ENCODE assay signal across 1 cellular context in the genomic region with DNA sequence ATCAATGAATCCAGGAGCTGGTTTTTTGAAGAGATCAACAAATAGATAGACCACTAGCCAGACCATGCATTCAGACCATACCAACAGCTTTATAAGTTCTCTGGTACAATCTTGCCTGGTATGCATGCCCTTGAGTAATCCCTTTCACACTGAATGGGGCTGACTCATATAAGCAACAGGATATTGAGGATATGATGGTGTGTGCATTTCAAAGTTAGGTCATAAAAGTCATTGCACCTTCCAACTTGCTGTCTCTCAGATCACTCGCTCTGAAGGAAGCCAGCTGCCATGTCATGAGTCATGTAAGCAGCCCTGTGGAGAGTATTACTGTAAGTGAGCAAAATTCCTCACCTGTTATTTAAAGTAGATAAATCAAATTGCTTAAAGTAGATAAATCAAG.
TF ChIP-seq lines count a peak whose summit lies in the region.

No MANE protein-coding gene starts in this region.

TF ChIP-seq in HepG2, 621 proteins besides CTCF, POLR2A, EP300 and RAD21 (continued from another document and continues in another):
- no peak for TF ChIP-seq HOXA5 (CRISPR knock-in tag; IDR thresholded peaks at IDR 0.05)
- TF ChIP-seq MEIS2 (CRISPR knock-in tag; IDR thresholded peaks at IDR 0.05) = no peak
- no peak for TF ChIP-seq DPF2 (CRISPR knock-in tag; IDR thresholded peaks at IDR 0.05; ENCODE audit: borderline replicate concordance, low read depth)
- no peak for TF ChIP-seq KLF6 (CRISPR knock-in tag; IDR thresholded peaks at IDR 0.05)
- TF ChIP-seq ZNF605 (CRISPR knock-in tag; IDR thresholded peaks at IDR 0.05) = no peak
- TF ChIP-seq ZNF207 (IDR thresholded peaks at IDR 0.05; ENCODE audit: borderline replicate concordance) = no peak
- no peak for TF ChIP-seq SMARCC2 (IDR thresholded peaks at IDR 0.05)
- TF ChIP-seq ZMAT3 (CRISPR knock-in tag; conservative IDR thresholded peaks at IDR 0.05) = no peak
- TF ChIP-seq SOX13 (IDR thresholded peaks at IDR 0.05) = no peak
- peak in 1 of 2 experiments; percentile 42; a peak in 1 of 4 replicates for TF ChIP-seq SOX13 (CRISPR knock-in tag; conservative IDR thresholded peaks at IDR 0.05 in 1 of 2, IDR thresholded peaks at IDR 0.05 in 1 of 2)
- no peak for TF ChIP-seq TAF1 (CRISPR knock-in tag; IDR thresholded peaks at IDR 0.05)
- TF ChIP-seq, protein P1, sequence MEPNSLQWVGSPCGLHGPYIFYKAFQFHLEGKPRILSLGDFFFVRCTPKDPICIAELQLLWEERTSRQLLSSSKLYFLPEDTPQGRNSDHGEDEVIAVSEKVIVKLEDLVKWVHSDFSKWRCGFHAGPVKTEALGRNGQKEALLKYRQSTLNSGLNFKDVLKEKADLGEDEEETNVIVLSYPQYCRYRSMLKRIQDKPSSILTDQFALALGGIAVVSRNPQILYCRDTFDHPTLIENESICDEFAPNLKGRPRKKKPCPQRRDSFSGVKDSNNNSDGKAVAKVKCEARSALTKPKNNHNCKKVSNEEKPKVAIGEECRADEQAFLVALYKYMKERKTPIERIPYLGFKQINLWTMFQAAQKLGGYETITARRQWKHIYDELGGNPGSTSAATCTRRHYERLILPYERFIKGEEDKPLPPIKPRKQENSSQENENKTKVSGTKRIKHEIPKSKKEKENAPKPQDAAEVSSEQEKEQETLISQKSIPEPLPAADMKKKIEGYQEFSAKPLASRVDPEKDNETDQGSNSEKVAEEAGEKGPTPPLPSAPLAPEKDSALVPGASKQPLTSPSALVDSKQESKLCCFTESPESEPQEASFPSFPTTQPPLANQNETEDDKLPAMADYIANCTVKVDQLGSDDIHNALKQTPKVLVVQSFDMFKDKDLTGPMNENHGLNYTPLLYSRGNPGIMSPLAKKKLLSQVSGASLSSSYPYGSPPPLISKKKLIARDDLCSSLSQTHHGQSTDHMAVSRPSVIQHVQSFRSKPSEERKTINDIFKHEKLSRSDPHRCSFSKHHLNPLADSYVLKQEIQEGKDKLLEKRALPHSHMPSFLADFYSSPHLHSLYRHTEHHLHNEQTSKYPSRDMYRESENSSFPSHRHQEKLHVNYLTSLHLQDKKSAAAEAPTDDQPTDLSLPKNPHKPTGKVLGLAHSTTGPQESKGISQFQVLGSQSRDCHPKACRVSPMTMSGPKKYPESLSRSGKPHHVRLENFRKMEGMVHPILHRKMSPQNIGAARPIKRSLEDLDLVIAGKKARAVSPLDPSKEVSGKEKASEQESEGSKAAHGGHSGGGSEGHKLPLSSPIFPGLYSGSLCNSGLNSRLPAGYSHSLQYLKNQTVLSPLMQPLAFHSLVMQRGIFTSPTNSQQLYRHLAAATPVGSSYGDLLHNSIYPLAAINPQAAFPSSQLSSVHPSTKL (CRISPR knock-in tag; IDR thresholded peaks at IDR 0.05) = peak; percentile 84
- no peak for TF ChIP-seq NR1H2 (CRISPR knock-in tag; IDR thresholded peaks at IDR 0.05; ENCODE audit: borderline replicate concordance, low read depth)
- no peak for TF ChIP-seq ZNF670 (CRISPR knock-in tag; IDR thresholded peaks at IDR 0.05; ENCODE audit: borderline replicate concordance)
- TF ChIP-seq AHR (CRISPR knock-in tag; IDR thresholded peaks at IDR 0.05) = no peak
- no peak for TF ChIP-seq ARNT (IDR thresholded peaks at IDR 0.05)
- TF ChIP-seq SRSF1 (optimal IDR thresholded peaks at IDR 0.05; ENCODE audit: low read depth, low read length) = no peak
- TF ChIP-seq ZNF354B (CRISPR knock-in tag; IDR thresholded peaks at IDR 0.05) = no peak
- TF ChIP-seq, protein P2, sequence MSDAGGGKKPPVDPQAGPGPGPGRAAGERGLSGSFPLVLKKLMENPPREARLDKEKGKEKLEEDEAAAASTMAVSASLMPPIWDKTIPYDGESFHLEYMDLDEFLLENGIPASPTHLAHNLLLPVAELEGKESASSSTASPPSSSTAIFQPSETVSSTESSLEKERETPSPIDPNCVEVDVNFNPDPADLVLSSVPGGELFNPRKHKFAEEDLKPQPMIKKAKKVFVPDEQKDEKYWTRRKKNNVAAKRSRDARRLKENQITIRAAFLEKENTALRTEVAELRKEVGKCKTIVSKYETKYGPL (CRISPR knock-in tag; IDR thresholded peaks at IDR 0.05) = no peak
- TF ChIP-seq MTF2 (CRISPR knock-in tag; IDR thresholded peaks at IDR 0.05; ENCODE audit: borderline replicate concordance) = no peak
- TF ChIP-seq ARNTL (CRISPR knock-in tag; IDR thresholded peaks at IDR 0.05) = no peak
- peak; percentile 32; the same call in 1 of the 2 replicates for TF ChIP-seq ZNF331 (CRISPR knock-in tag; IDR thresholded peaks at IDR 0.05)
- no peak for TF ChIP-seq ZSCAN9 (CRISPR knock-in tag; IDR thresholded peaks at IDR 0.05; ENCODE audit: borderline replicate concordance)
- no peak for TF ChIP-seq CENPX (CRISPR knock-in tag; IDR thresholded peaks at IDR 0.05)
- no peak for TF ChIP-seq GTF3A (CRISPR knock-in tag; conservative IDR thresholded peaks at IDR 0.05)
- no peak for TF ChIP-seq FIP1L1 (IDR thresholded peaks at IDR 0.05; ENCODE audit: borderline replicate concordance, insufficient read depth, low read depth, low read length)
- TF ChIP-seq, protein P3, sequence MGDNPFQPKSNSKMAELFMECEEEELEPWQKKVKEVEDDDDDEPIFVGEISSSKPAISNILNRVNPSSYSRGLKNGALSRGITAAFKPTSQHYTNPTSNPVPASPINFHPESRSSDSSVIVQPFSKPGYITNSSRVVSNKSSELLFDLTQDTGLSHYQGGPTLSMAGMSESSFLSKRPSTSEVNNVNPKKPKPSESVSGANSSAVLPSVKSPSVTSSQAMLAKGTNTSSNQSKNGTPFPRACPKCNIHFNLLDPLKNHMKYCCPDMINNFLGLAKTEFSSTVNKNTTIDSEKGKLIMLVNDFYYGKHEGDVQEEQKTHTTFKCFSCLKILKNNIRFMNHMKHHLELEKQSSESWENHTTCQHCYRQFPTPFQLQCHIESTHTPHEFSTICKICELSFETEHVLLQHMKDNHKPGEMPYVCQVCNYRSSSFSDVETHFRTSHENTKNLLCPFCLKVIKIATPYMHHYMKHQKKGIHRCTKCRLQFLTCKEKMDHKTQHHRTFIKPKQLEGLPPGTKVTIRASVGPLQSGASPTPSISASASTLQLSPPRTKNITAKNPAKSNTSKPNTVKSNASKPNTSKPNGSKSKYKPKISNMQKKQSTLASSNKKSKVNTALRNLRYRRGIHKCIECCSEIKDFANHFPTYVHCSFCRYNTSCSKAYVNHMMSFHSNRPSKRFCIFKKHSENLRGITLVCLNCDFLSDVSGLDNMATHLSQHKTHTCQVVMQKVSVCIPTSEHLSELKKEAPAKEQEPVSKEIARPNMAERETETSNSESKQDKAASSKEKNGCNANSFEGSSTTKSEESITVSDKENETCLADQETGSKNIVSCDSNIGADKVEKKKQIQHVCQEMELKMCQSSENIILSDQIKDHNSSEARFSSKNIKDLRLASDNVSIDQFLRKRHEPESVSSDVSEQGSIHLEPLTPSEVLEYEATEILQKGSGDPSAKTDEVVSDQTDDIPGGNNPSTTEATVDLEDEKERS (CRISPR knock-in tag; IDR thresholded peaks at IDR 0.05) = no peak
- TF ChIP-seq, protein P4, sequence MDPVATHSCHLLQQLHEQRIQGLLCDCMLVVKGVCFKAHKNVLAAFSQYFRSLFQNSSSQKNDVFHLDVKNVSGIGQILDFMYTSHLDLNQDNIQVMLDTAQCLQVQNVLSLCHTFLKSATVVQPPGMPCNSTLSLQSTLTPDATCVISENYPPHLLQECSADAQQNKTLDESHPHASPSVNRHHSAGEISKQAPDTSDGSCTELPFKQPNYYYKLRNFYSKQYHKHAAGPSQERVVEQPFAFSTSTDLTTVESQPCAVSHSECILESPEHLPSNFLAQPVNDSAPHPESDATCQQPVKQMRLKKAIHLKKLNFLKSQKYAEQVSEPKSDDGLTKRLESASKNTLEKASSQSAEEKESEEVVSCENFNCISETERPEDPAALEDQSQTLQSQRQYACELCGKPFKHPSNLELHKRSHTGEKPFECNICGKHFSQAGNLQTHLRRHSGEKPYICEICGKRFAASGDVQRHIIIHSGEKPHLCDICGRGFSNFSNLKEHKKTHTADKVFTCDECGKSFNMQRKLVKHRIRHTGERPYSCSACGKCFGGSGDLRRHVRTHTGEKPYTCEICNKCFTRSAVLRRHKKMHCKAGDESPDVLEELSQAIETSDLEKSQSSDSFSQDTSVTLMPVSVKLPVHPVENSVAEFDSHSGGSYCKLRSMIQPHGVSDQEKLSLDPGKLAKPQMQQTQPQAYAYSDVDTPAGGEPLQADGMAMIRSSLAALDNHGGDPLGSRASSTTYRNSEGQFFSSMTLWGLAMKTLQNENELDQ (CRISPR knock-in tag; IDR thresholded peaks at IDR 0.05; ENCODE audit: borderline replicate concordance) = no peak
- TF ChIP-seq MTA1 (CRISPR knock-in tag; IDR thresholded peaks at IDR 0.05; ENCODE audit: borderline replicate concordance) = no peak
- TF ChIP-seq, protein P5, sequence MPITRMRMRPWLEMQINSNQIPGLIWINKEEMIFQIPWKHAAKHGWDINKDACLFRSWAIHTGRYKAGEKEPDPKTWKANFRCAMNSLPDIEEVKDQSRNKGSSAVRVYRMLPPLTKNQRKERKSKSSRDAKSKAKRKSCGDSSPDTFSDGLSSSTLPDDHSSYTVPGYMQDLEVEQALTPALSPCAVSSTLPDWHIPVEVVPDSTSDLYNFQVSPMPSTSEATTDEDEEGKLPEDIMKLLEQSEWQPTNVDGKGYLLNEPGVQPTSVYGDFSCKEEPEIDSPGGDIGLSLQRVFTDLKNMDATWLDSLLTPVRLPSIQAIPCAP (CRISPR knock-in tag; IDR thresholded peaks at IDR 0.05; ENCODE audit: low read depth) = no peak
- TF ChIP-seq, protein P6, sequence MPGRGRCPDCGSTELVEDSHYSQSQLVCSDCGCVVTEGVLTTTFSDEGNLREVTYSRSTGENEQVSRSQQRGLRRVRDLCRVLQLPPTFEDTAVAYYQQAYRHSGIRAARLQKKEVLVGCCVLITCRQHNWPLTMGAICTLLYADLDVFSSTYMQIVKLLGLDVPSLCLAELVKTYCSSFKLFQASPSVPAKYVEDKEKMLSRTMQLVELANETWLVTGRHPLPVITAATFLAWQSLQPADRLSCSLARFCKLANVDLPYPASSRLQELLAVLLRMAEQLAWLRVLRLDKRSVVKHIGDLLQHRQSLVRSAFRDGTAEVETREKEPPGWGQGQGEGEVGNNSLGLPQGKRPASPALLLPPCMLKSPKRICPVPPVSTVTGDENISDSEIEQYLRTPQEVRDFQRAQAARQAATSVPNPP (CRISPR knock-in tag; IDR thresholded peaks at IDR 0.05) = no peak
- no peak for TF ChIP-seq KDM3A (CRISPR knock-in tag; IDR thresholded peaks at IDR 0.05; ENCODE audit: low read depth)
- TF ChIP-seq NCOA1 (CRISPR knock-in tag; IDR thresholded peaks at IDR 0.05) = no peak
- no peak for TF ChIP-seq ZNF383 (CRISPR knock-in tag; IDR thresholded peaks at IDR 0.05; ENCODE audit: borderline replicate concordance)
- TF ChIP-seq NCOA5 (CRISPR knock-in tag; IDR thresholded peaks at IDR 0.05) = no peak
- TF ChIP-seq SMAD9 (CRISPR knock-in tag; IDR thresholded peaks at IDR 0.05) = no peak
- TF ChIP-seq ZNF788 (CRISPR knock-in tag; IDR thresholded peaks at IDR 0.05; ENCODE audit: borderline replicate concordance) = no peak
- peak; percentile 77; the same call in 1 of the 2 replicates for TF ChIP-seq FOSL1 (CRISPR knock-in tag; IDR thresholded peaks at IDR 0.05; ENCODE audit: borderline replicate concordance)
- TF ChIP-seq NKX3-1 (CRISPR knock-in tag; IDR thresholded peaks at IDR 0.05) = no peak
- TF ChIP-seq ZNF33B (CRISPR knock-in tag; IDR thresholded peaks at IDR 0.05) = no peak
- no peak for TF ChIP-seq RFX5 (IDR thresholded peaks at IDR 0.05; ENCODE audit: low read depth, low read length)
- TF ChIP-seq PPARG (CRISPR knock-in tag; conservative IDR thresholded peaks at IDR 0.05) = no peak
- TF ChIP-seq STAG1 (CRISPR knock-in tag; IDR thresholded peaks at IDR 0.05) = no peak
- TF ChIP-seq, protein P7, sequence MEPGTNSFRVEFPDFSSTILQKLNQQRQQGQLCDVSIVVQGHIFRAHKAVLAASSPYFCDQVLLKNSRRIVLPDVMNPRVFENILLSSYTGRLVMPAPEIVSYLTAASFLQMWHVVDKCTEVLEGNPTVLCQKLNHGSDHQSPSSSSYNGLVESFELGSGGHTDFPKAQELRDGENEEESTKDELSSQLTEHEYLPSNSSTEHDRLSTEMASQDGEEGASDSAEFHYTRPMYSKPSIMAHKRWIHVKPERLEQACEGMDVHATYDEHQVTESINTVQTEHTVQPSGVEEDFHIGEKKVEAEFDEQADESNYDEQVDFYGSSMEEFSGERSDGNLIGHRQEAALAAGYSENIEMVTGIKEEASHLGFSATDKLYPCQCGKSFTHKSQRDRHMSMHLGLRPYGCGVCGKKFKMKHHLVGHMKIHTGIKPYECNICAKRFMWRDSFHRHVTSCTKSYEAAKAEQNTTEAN (CRISPR knock-in tag; conservative IDR thresholded peaks at IDR 0.05) = no peak
- TF ChIP-seq, protein P8, sequence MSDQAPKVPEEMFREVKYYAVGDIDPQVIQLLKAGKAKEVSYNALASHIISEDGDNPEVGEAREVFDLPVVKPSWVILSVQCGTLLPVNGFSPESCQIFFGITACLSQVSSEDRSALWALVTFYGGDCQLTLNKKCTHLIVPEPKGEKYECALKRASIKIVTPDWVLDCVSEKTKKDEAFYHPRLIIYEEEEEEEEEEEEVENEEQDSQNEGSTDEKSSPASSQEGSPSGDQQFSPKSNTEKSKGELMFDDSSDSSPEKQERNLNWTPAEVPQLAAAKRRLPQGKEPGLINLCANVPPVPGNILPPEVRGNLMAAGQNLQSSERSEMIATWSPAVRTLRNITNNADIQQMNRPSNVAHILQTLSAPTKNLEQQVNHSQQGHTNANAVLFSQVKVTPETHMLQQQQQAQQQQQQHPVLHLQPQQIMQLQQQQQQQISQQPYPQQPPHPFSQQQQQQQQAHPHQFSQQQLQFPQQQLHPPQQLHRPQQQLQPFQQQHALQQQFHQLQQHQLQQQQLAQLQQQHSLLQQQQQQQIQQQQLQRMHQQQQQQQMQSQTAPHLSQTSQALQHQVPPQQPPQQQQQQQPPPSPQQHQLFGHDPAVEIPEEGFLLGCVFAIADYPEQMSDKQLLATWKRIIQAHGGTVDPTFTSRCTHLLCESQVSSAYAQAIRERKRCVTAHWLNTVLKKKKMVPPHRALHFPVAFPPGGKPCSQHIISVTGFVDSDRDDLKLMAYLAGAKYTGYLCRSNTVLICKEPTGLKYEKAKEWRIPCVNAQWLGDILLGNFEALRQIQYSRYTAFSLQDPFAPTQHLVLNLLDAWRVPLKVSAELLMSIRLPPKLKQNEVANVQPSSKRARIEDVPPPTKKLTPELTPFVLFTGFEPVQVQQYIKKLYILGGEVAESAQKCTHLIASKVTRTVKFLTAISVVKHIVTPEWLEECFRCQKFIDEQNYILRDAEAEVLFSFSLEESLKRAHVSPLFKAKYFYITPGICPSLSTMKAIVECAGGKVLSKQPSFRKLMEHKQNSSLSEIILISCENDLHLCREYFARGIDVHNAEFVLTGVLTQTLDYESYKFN (CRISPR knock-in tag; conservative IDR thresholded peaks at IDR 0.05) = no peak
- TF ChIP-seq ZNF616 (CRISPR knock-in tag; IDR thresholded peaks at IDR 0.05; ENCODE audit: low read depth) = no peak
- TF ChIP-seq ZBTB20 (CRISPR knock-in tag; IDR thresholded peaks at IDR 0.05; ENCODE audit: borderline replicate concordance, low read depth) = no peak
- TF ChIP-seq ZNF556 (CRISPR knock-in tag; IDR thresholded peaks at IDR 0.05; ENCODE audit: borderline replicate concordance) = no peak
